Comparison of ENCODE assay signal across 29 cellular contexts in the genomic region with DNA sequence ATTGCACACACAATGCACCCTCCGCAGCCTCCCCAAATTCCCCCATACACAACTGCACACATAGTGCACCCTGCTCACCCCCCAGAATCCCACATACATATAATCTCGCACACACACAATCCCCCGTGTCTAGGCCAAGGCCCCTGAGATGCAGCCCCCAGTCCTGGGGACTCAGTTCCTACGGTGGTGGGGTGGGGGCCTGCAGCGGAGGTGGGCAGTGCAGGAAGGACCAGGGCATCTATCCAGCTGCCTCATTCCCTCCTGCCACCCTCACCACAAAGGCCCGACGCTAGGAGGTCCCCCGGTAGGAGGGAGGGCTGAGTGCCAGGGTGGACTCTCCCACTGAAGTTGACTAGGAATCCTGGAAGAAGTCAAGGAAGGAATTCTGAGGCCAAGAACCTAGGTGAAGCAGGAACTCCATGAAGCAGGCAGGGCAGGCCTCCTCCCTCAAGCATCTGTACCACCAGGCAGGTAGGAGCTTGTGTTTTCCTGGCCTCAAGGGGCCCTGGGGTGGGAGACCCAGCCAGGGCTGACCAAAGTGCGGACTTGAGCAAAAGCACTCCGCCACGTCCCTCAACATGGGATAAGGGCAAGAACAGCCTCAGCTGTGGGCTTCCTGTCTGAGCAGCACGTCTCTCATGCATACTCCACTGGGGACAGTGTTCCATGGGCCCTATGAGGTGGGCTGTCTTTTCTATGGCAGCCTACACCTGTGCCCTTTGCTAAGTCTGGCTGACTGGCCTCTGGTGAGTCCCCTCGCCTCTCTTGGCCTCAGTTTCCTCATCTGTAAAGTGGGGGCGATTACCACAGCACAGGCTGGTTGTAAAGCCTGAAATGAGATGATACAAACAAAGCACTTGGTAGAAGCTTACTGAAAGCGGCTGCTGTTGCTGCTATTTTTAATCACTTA.
DNase-seq lines count a peak whose midpoint lies in the region; ATAC-seq, FAIRE-seq and TF ChIP-seq lines count a peak whose summit lies in the region.
"Had no signal": no experiment of that assay in that cellular context is flagged by ENCODE, and none has a peak within 500 bp of the region (broad histone marks: within the 10 kb centered on the region; RNA-seq: fewer than 3 reads in every experiment).

No MANE protein-coding gene starts in this region.

- DNase-seq in AG20443 (ENCODE audit: low spot score) (peak; percentile 9), activated B cell treated with CpG ODN at 0.5 μM for 24 hours (peak; percentile 6), SK-N-SH (no peak), C1 segment of cervical spinal cord (lab: John Stamatoyannopoulos, UW) (no peak), H54 (ENCODE audit: insufficient read length, low spot score) (no peak), GDM1 (lab: John Stamatoyannopoulos, UW) (no peak)
- peak; percentile 49 for DNase-seq in natural killer cell treated with Interleukin-12 subunit alpha and Interleukin-12 subunit beta and Interleukin-15 and Interleukin-18, amount 100 ng/mL, for 72 hours (ENCODE audit: low spot score)
- DNase-seq: activated CD4-positive, alpha-beta T cell treated with anti-CD3 and anti-CD28 coated beads, Interleukin-2, amount 50 U/mL, for 4 hours; activated naive CD8-positive, alpha-beta T cell treated with anti-CD3 and anti-CD28 coated beads, Interleukin-2, amount 10 ng/mL, durations not matched to agents 7 days and 5 days; Calu3; hypothalamus; KG1; NCI-H1105; NCI-H187; NCI-H2171 treated with DMSO at 0.1 percent for 48 hours; NCI-H510A; upper lobe of left lung had no signal

- 0 out of 2 replicates have a peak, but pooled peaks cover 3% of the 10 kb centered on the region for H3K79me2 ChIP-seq in SK-N-SH (ENCODE audit: insufficient read depth)

- H3K27me3 Mint-ChIP-seq in activated B cell treated with CpG ODN at 0.5 μM for 24 hours: peaks cover 4% of the 10 kb centered on the region
- H3K27me3 Mint-ChIP-seq in natural killer cell treated with Interleukin-12 subunit alpha and Interleukin-12 subunit beta and Interleukin-15 and Interleukin-18, amount 100 ng/mL, for 72 hours: no peaks in the 10 kb centered on the region
- H3K27me3 Mint-ChIP-seq: activated naive CD8-positive, alpha-beta T cell treated with anti-CD3 and anti-CD28 coated beads, Interleukin-2, amount 10 ng/mL, durations not matched to agents 7 days and 5 days had no signal

- POLR2A ChIA-PET in activated B cell treated with CpG ODN at 0.5 μM for 24 hours (lab: Charles Lee) (no interaction called here), SK-N-SH (lab: Yijun Ruan, JAX) (no interaction called here)

- peaks cover 2% of the 10 kb centered on the region for H3K36me3 Mint-ChIP-seq in activated B cell treated with CpG ODN at 0.5 μM for 24 hours (ENCODE audit: low read depth)
- H3K36me3 Mint-ChIP-seq in natural killer cell treated with Interleukin-12 subunit alpha and Interleukin-12 subunit beta and Interleukin-15 and Interleukin-18, amount 100 ng/mL, for 72 hours: no peaks in the 10 kb centered on the region
- H3K36me3 Mint-ChIP-seq: activated naive CD8-positive, alpha-beta T cell treated with anti-CD3 and anti-CD28 coated beads, Interleukin-2, amount 10 ng/mL, durations not matched to agents 7 days and 5 days; mesothelial cell of epicardium; stimulated activated memory B cell treated with anti-CD40 and anti-IgM and Interleukin-4, amounts not matched to agents 10 μg/mL and 1 μg/mL and 100 μg/mL, for 72 hours had no signal

- H2AFZ ChIP-seq in SK-N-SH (ENCODE audit: low read depth): no peak overlapping the region
- H2AFZ ChIP-seq: GM23338 had no signal

- H3K9me2 ChIP-seq in SK-N-SH: no peaks in the 10 kb centered on the region

- H3K27me3 ChIP-seq in BLaER1 treated with 17β-estradiol and CSF1 and Interleukin-3, amounts not matched to agents 10 nM and 100 nM: no peaks in the 10 kb centered on the region; a peak in 1 of 22 replicates
- H3K27me3 ChIP-seq in SK-N-SH (ENCODE audit: insufficient read depth): no peaks in the 10 kb centered on the region
- H3K27me3 ChIP-seq: neutrophil, upper lobe of left lung had no signal

- no peak overlapping the region for H3K27ac ChIP-seq in BLaER1 treated with 17β-estradiol and CSF1 and Interleukin-3, amounts not matched to agents 10 nM and 100 nM
- H3K27ac ChIP-seq in SK-N-SH (ENCODE audit: low read depth in 2 of 2, low read length in 1 of 2): no peak overlapping the region
- H3K27ac ChIP-seq: C4-2B, gastroesophageal sphincter, neutrophil, RWPE1, SK-N-MC, upper lobe of left lung had no signal

- intact Hi-C loops in activated B cell treated with CpG ODN at 0.5 μM for 24 hours (cut with micrococcal nuclease): no loop called here

- CTCF ChIA-PET in activated B cell treated with CpG ODN at 0.5 μM for 24 hours (lab: Charles Lee) (no interaction called here), SK-N-SH (lab: Yijun Ruan, JAX) (interaction anchor here (1.0 to 1.1 kb wide), 3 partner anchors 55 to 203 kb away, joined by 3 to 5 read pairs (median 3); no protein-coding TSS in a partner anchor)

- H3K36me3 ChIP-seq in BLaER1 treated with 17β-estradiol and CSF1 and Interleukin-3, amounts not matched to agents 10 nM and 100 nM: peaks cover 0 to 41% (median 0%) of the 10 kb centered on the region in 11 experiments; a peak in 4 of 22 replicates
- H3K36me3 ChIP-seq in SK-N-SH (replicated peaks in 1 of 2; ENCODE audit: control insufficient read depth in 1 of 2, insufficient read depth in 2 of 2, low read length in 1 of 2): peaks cover 5 to 8% of the 10 kb centered on the region in 2 experiments
- H3K36me3 ChIP-seq: neutrophil, upper lobe of left lung had no signal

- no peak for TF ChIP-seq RAD21 in SK-N-SH (IDR thresholded peaks at IDR 0.05; ENCODE audit: low read length)

- no peaks in the 10 kb centered on the region for H3K9me3 ChIP-seq in BLaER1 treated with 17β-estradiol and CSF1 and Interleukin-3, amounts not matched to agents 10 nM and 100 nM (replicated peaks in 1 of 11)
- no peaks in the 10 kb centered on the region for H3K9me3 ChIP-seq in SK-N-SH
- H3K9me3 ChIP-seq: gastroesophageal sphincter, neutrophil, upper lobe of left lung had no signal

- H4K20me1 ChIP-seq in BLaER1 treated with 17β-estradiol and CSF1 and Interleukin-3, amounts not matched to agents 10 nM and 100 nM: peaks cover 0 to 17% (median 0%) of the 10 kb centered on the region in 11 experiments; a peak in 4 of 22 replicates
- peaks cover 29% of the 10 kb centered on the region for H4K20me1 ChIP-seq in SK-N-SH (ENCODE audit: insufficient read depth)

- H3K27ac Mint-ChIP-seq in activated B cell treated with CpG ODN at 0.5 μM for 24 hours: no peak overlapping the region
- H3K27ac Mint-ChIP-seq in natural killer cell treated with Interleukin-12 subunit alpha and Interleukin-12 subunit beta and Interleukin-15 and Interleukin-18, amount 100 ng/mL, for 72 hours: no peak overlapping the region
- H3K27ac Mint-ChIP-seq: activated naive CD8-positive, alpha-beta T cell treated with anti-CD3 and anti-CD28 coated beads, Interleukin-2, amount 10 ng/mL, durations not matched to agents 7 days and 5 days; GM23338; stimulated activated memory B cell treated with anti-CD40 and anti-IgM and Interleukin-4, amounts not matched to agents 10 μg/mL and 1 μg/mL and 100 μg/mL, for 72 hours had no signal

- 94% methylated on average over 11 of the region's 15 CpGs for WGBS in SK-N-SH (ENCODE audit: low lambda C conversion rate)

- ATAC-seq in activated B cell treated with CpG ODN at 0.5 μM for 24 hours (ENCODE audit: low read depth): no peak
- ATAC-seq in natural killer cell treated with Interleukin-12 subunit alpha and Interleukin-12 subunit beta and Interleukin-15 and Interleukin-18, amount 100 ng/mL, for 72 hours: no peak
- ATAC-seq: gastroesophageal sphincter; GM23338; stimulated activated memory B cell treated with anti-CD40 and anti-IgM and Interleukin-4, amounts not matched to agents 10 μg/mL and 1 μg/mL and 100 μg/mL, for 72 hours had no signal

- TF ChIP-seq CTCF in activated B cell treated with CpG ODN at 0.5 μM for 24 hours (IDR thresholded peaks at IDR 0.05): no peak
- TF ChIP-seq CTCF in SK-N-SH (IDR thresholded peaks at IDR 0.05): no peak

- no peak overlapping the region for H3K4me3 Mint-ChIP-seq in activated B cell treated with CpG ODN at 0.5 μM for 24 hours
- H3K4me3 Mint-ChIP-seq in natural killer cell treated with Interleukin-12 subunit alpha and Interleukin-12 subunit beta and Interleukin-15 and Interleukin-18, amount 100 ng/mL, for 72 hours: no peak overlapping the region
- H3K4me3 Mint-ChIP-seq: activated naive CD8-positive, alpha-beta T cell treated with anti-CD3 and anti-CD28 coated beads, Interleukin-2, amount 10 ng/mL, durations not matched to agents 7 days and 5 days; GM23338; mesothelial cell of epicardium; stimulated activated memory B cell treated with anti-CD40 and anti-IgM and Interleukin-4, amounts not matched to agents 10 μg/mL and 1 μg/mL and 100 μg/mL, for 72 hours had no signal

- no peak for FAIRE-seq in H54 (lab: Jason Lieb, UNC)
- FAIRE-seq: bronchial epithelial cell, endothelial cell of umbilical vein, GM19239 had no signal

- TF ChIP-seq POLR2A in H54 (IDR thresholded peaks at IDR 0.05; ENCODE audit: low read depth, low read length): no peak

- H3F3A ChIP-seq in SK-N-SH (replicated peaks; ENCODE audit: insufficient read depth): no peaks in the 10 kb centered on the region

- no peak overlapping the region for H3K4me3 ChIP-seq in BLaER1 treated with 17β-estradiol and CSF1 and Interleukin-3, amounts not matched to agents 10 nM and 100 nM
- H3K4me3 ChIP-seq in SK-N-SH (ENCODE audit: low read depth in 2 of 2, low read length in 1 of 2): no peak overlapping the region
- H3K4me3 ChIP-seq: gastroesophageal sphincter, GM23338, SK-N-MC, upper lobe of left lung had no signal

- peaks cover 9% of the 10 kb centered on the region for H3K4me1 Mint-ChIP-seq in activated B cell treated with CpG ODN at 0.5 μM for 24 hours
- peaks cover 3 to 4% of the 10 kb centered on the region in 2 donors for H3K4me1 Mint-ChIP-seq in natural killer cell treated with Interleukin-12 subunit alpha and Interleukin-12 subunit beta and Interleukin-15 and Interleukin-18, amount 100 ng/mL, for 72 hours (ENCODE audit: low read depth in 2 of 2)

- peaks cover 18 to 56% (median 50%) of the 10 kb centered on the region in 10 experiments for H3K4me1 ChIP-seq in BLaER1 treated with 17β-estradiol and CSF1 and Interleukin-3, amounts not matched to agents 10 nM and 100 nM
- peaks cover 13 to 33% of the 10 kb centered on the region in 2 experiments; a peak in 3 of 4 replicates for H3K4me1 ChIP-seq in SK-N-SH (ENCODE audit: control insufficient read depth in 1 of 2, insufficient read depth in 2 of 2, low read depth in 1 of 2, low read length in 1 of 2)

- no peak for TF ChIP-seq EP300 in SK-N-SH (IDR thresholded peaks at IDR 0.05; ENCODE audit: borderline replicate concordance in 1 of 2, low read depth in 1 of 2, low read length in 1 of 2)

- no peak overlapping the region for H3K9ac ChIP-seq in BLaER1 treated with 17β-estradiol and CSF1 and Interleukin-3, amounts not matched to agents 10 nM and 100 nM
- no peak overlapping the region for H3K9ac ChIP-seq in SK-N-SH

- no peaks in the 10 kb centered on the region for H3K9me3 Mint-ChIP-seq in activated B cell treated with CpG ODN at 0.5 μM for 24 hours
- no peaks in the 10 kb centered on the region for H3K9me3 Mint-ChIP-seq in natural killer cell treated with Interleukin-12 subunit alpha and Interleukin-12 subunit beta and Interleukin-15 and Interleukin-18, amount 100 ng/mL, for 72 hours
- H3K9me3 Mint-ChIP-seq: activated naive CD8-positive, alpha-beta T cell treated with anti-CD3 and anti-CD28 coated beads, Interleukin-2, amount 10 ng/mL, durations not matched to agents 7 days and 5 days; GM23338; mesothelial cell of epicardium; stimulated activated memory B cell treated with anti-CD40 and anti-IgM and Interleukin-4, amounts not matched to agents 10 μg/mL and 1 μg/mL and 100 μg/mL, for 72 hours had no signal

- peak overlapping the region in 8 of 11 experiments; percentile 37 to 75 (median 57); a peak in 12 of 22 replicates for H3K4me2 ChIP-seq in BLaER1 treated with 17β-estradiol and CSF1 and Interleukin-3, amounts not matched to agents 10 nM and 100 nM
- no peak overlapping the region for H3K4me2 ChIP-seq in SK-N-SH
- H3K4me2 ChIP-seq: GM23338 had no signal

Comparison
In these comparisons a context has a peak if more than half of its experiments do, and no peak if none do; other contexts are left out.
1. DNase-seq: peak in AG20443 (single experiment), activated B cell treated with CpG ODN at 0.5 μM for 24 hours (single experiment) and natural killer cell treated with Interleukin-12 subunit alpha and Interleukin-12 subunit beta and Interleukin-15 and Interleukin-18, amount 100 ng/mL, for 72 hours (single experiment); none in SK-N-SH (single experiment), C1 segment of cervical spinal cord (0 of 14), H54 (single experiment) and GDM1 (single experiment).